16 cellular contexts compared by ENCODE assay signal in genomic region chr14:89540830-89541470, GRCh38.
DNase-seq lines count a peak whose midpoint lies in the region; ATAC-seq, FAIRE-seq and TF ChIP-seq lines count a peak whose summit lies in the region.
"Had no signal": no experiment of that assay in that cellular context is flagged by ENCODE, and none has a peak within 500 bp of the region (broad histone marks: within the 10 kb centered on the region; RNA-seq: fewer than 3 reads in every experiment).

No MANE protein-coding gene starts in this region.

- no peak overlapping the region for H3K27ac Mint-ChIP-seq in mesothelial cell of epicardium
- H3K27ac Mint-ChIP-seq: stimulated activated memory B cell treated with anti-CD40 and anti-IgM and Interleukin-4, amounts not matched to agents 10 μg/mL and 1 μg/mL and 100 μg/mL, for 72 hours had no signal

- H4K5ac ChIP-seq in mesendoderm (ENCODE audit: low read length), result no peak overlapping the region

- no peak overlapping the region for H4K8ac ChIP-seq in mesendoderm (ENCODE audit: low read depth, low read length)

- TF ChIP-seq CTCF in cardiac fibroblast (IDR thresholded peaks at IDR 0.05; ENCODE audit: low read depth, low read length) (no peak), mesothelial cell of epicardium (IDR thresholded peaks at IDR 0.05; ENCODE audit: unreplicated experiment) (no peak)

- no peak overlapping the region for H3K18ac ChIP-seq in mesendoderm (ENCODE audit: low read length)

- peaks cover 33% of the 10 kb centered on the region for H3K4me1 Mint-ChIP-seq in mesothelial cell of epicardium

- H3K27ac ChIP-seq in mesendoderm (ENCODE audit: low read depth, low read length), result no peak overlapping the region
- no peak overlapping the region for H3K27ac ChIP-seq in right cardiac atrium (ENCODE audit: low read length)
- H3K27ac ChIP-seq: gastroesophageal sphincter had no signal

- H3K4me3 ChIP-seq in cardiac fibroblast (replicated peaks in 1 of 2; ENCODE audit: low read depth in 2 of 2, low read length in 2 of 2), result no peak overlapping the region
- no peak overlapping the region for H3K4me3 ChIP-seq in mesendoderm (ENCODE audit: low read length)
- H3K4me3 ChIP-seq in right cardiac atrium (ENCODE audit: low read length), result no peak overlapping the region
- H3K4me3 ChIP-seq: gastroesophageal sphincter, HAP-1 had no signal

- no peak overlapping the region for H3K4ac ChIP-seq in mesendoderm (ENCODE audit: low read depth, low read length)

- no peaks in the 10 kb centered on the region for H3K9me3 ChIP-seq in right cardiac atrium (ENCODE audit: control insufficient read depth, low read length)
- H3K9me3 ChIP-seq: gastroesophageal sphincter, HAP-1 had no signal

- no peaks in the 10 kb centered on the region for H3K79me2 ChIP-seq in mesendoderm (ENCODE audit: control insufficient read depth, insufficient read depth, low read length)

- no peaks in the 10 kb centered on the region for H3K79me1 ChIP-seq in mesendoderm (ENCODE audit: low read length)

- no peaks in the 10 kb centered on the region for H3K27me3 Mint-ChIP-seq in mesothelial cell of epicardium (ENCODE audit: low read depth)
- H3K27me3 Mint-ChIP-seq: stimulated activated memory B cell treated with anti-CD40 and anti-IgM and Interleukin-4, amounts not matched to agents 10 μg/mL and 1 μg/mL and 100 μg/mL, for 72 hours had no signal

- H3K9me3 Mint-ChIP-seq in mesothelial cell of epicardium, result no peaks in the 10 kb centered on the region
- H3K9me3 Mint-ChIP-seq: stimulated activated memory B cell treated with anti-CD40 and anti-IgM and Interleukin-4, amounts not matched to agents 10 μg/mL and 1 μg/mL and 100 μg/mL, for 72 hours had no signal

- intact Hi-C loops in right cardiac atrium (cut with DNase I), result no loop called here

- H3K27me3 ChIP-seq in mesendoderm (ENCODE audit: insufficient read depth, low read length, poor library complexity) (no peaks in the 10 kb centered on the region), right cardiac atrium (ENCODE audit: control insufficient read depth, insufficient read depth) (no peaks in the 10 kb centered on the region)
- H3K27me3 ChIP-seq: gastroesophageal sphincter had no signal

- DNase-seq in AG20443 (ENCODE audit: low spot score), result peak; percentile 68
- DNase-seq in HTR-8/SVneo (ENCODE audit: insufficient read length, low spot score), result peak; percentile 14
- DNase-seq in cardiac fibroblast (ENCODE audit: low read depth in 2 of 2), result peak; percentile 50 to 92
- DNase-seq in mesendoderm, result peak; percentile 80
- DNase-seq in NCI-H446 (lab: John Stamatoyannopoulos, UW), result no peak
- DNase-seq in right cardiac atrium, result no peak
- no peak for DNase-seq in mesothelial cell of epicardium (ENCODE audit: low spot score in 2 of 2, unreplicated experiment in 2 of 2)
- DNase-seq: activated T-cell treated with anti-CD3 and anti-CD28 coated beads, Interleukin-2, amount 50 U/mL, for 1 hour; central memory CD4-positive, alpha-beta T cell; COR-L47; left ventricle myocardium superior; nucleus accumbens had no signal

- ATAC-seq in right cardiac atrium, result no peak
- no peak for ATAC-seq in GM18873 (IDR thresholded peaks at IDR 0.05; ENCODE audit: low FRiP score, unreplicated experiment)
- ATAC-seq: gastroesophageal sphincter; left ventricle myocardium superior; stimulated activated memory B cell treated with anti-CD40 and anti-IgM and Interleukin-4, amounts not matched to agents 10 μg/mL and 1 μg/mL and 100 μg/mL, for 72 hours had no signal

- H3K4me2 ChIP-seq in mesendoderm (ENCODE audit: low read length), result no peak overlapping the region

- peaks cover 8% of the 10 kb centered on the region for H3K36me3 Mint-ChIP-seq in mesothelial cell of epicardium

- H2BK120ac ChIP-seq in mesendoderm (ENCODE audit: low read depth, low read length), result no peak overlapping the region

- H3K4me1 ChIP-seq in mesendoderm (ENCODE audit: control insufficient read depth, low read depth, low read length), result peaks cover 5% of the 10 kb centered on the region
- H3K4me1 ChIP-seq in right cardiac atrium (ENCODE audit: control insufficient read depth, insufficient read depth, low read length), result peaks cover 7% of the 10 kb centered on the region

- no peak overlapping the region for H3K9ac ChIP-seq in mesendoderm (ENCODE audit: low read length)

- no peak overlapping the region for H3K56ac ChIP-seq in mesendoderm (ENCODE audit: low read length)

- no peak overlapping the region for H2AK5ac ChIP-seq in mesendoderm (ENCODE audit: low read length)

- H2BK5ac ChIP-seq in mesendoderm (ENCODE audit: low read length), result no peak overlapping the region

- FAIRE-seq in HTR-8/SVneo (lab: Jason Lieb, UNC), result peak; percentile 58

- WGBS in mesendoderm (ENCODE audit: extremely low coverage, insufficient coverage, low lambda C conversion rate), result no CpG with 5 or more reads among the region's 5 CpGs
- WGBS in right cardiac atrium, result 84% methylated on average over 5 of the region's 5 CpGs

- no peak overlapping the region for H3K4me3 Mint-ChIP-seq in mesothelial cell of epicardium
- H3K4me3 Mint-ChIP-seq: stimulated activated memory B cell treated with anti-CD40 and anti-IgM and Interleukin-4, amounts not matched to agents 10 μg/mL and 1 μg/mL and 100 μg/mL, for 72 hours had no signal

- H3K36me3 ChIP-seq in mesendoderm (ENCODE audit: control insufficient read depth, insufficient read depth, low read length), result no peaks in the 10 kb centered on the region
- H3K36me3 ChIP-seq: gastroesophageal sphincter, HAP-1 had no signal

- H3K23ac ChIP-seq in mesendoderm (ENCODE audit: low read length), result no peak overlapping the region

- no peak overlapping the region for H2BK15ac ChIP-seq in mesendoderm (replicated peaks; ENCODE audit: low read depth)

Comparison
In these comparisons a context has a peak if more than half of its experiments do, and no peak if none do; other contexts are left out.
1. DNase-seq: peak in AG20443 (single experiment), HTR-8/SVneo (single experiment), cardiac fibroblast (2 of 2) and mesendoderm (single experiment); none in NCI-H446 (0 of 2), right cardiac atrium (0 of 3) and mesothelial cell of epicardium (0 of 2).